Comparison of ENCODE assay signal across 21 cellular contexts in genomic region chr19:16922949-16923348, GRCh38. TPM values are rescaled to one million over a fixed set of nuclear protein-coding genes. Genes with fewer than 3 reads are reported as not detected.
DNase-seq lines count a peak whose midpoint lies in the region; ATAC-seq, FAIRE-seq and TF ChIP-seq lines count a peak whose summit lies in the region.
"Had no signal": no experiment of that assay in that cellular context is flagged by ENCODE, and none has a peak within 500 bp of the region (broad histone marks: within the 10 kb centered on the region; RNA-seq: fewer than 3 reads in every experiment).

No MANE protein-coding gene starts in this region.

- no TSS peak for BruUV-seq in IMR-90 (replicated peaks; lab: Mats Ljungman, UMichigan)

- H3K27me3 ChIP-seq in IMR-90 (ENCODE audit: control insufficient read depth, insufficient read depth, low read length) (no peaks in the 10 kb centered on the region), HAP-1 (ENCODE audit: low read depth) (no peaks in the 10 kb centered on the region)
- H3K27me3 ChIP-seq: BLaER1 had no signal

- DNase-seq in D341Med (ENCODE audit: low spot score) (peak; percentile 30), IMR-90 (no peak), iPS-NIHi11 (ENCODE audit: low spot score) (peak; percentile 6), posterior vena cava (ENCODE audit: low spot score) (peak; percentile 60), HAP-1 (ENCODE audit: low spot score in 2 of 2) (no peak), AG08395 (ENCODE audit: low spot score) (no peak), GM12892 (ENCODE audit: insufficient read length) (no peak)
- DNase-seq: ACHN; CD8-positive, alpha-beta T cell; COR-L47; DMS79; GDM1; GOT3; H9; Karpas-422; KBM-7 had no signal

- H3K4ac ChIP-seq in IMR-90 (ENCODE audit: low read depth, low read length) = no peak overlapping the region

- TF ChIP-seq POLR2A in IMR-90 (IDR thresholded peaks at IDR 0.05; ENCODE audit: low read depth, low read length) = no peak
- TF ChIP-seq POLR2A in GM12892 (IDR thresholded peaks at IDR 0.05; ENCODE audit: low read depth, low read length) = no peak

- H4K20me1 ChIP-seq in IMR-90 (ENCODE audit: insufficient read depth, low read length) = no peaks in the 10 kb centered on the region
- H4K20me1 ChIP-seq: BLaER1 had no signal

- H4K5ac ChIP-seq in IMR-90 (ENCODE audit: low read depth, low read length) = no peak overlapping the region

- no peaks in the 10 kb centered on the region; the same call in 1 of the 2 replicates for H3K4me1 ChIP-seq in IMR-90 (ENCODE audit: control insufficient read depth, insufficient read depth, low read length)
- no peaks in the 10 kb centered on the region for H3K4me1 ChIP-seq in HAP-1
- H3K4me1 ChIP-seq: BLaER1 had no signal

- H3K4me2 ChIP-seq in IMR-90 (ENCODE audit: low read depth, low read length) = no peak overlapping the region
- H3K4me2 ChIP-seq: BLaER1 had no signal

- no peak for TF ChIP-seq CTCF in IMR-90 (conservative IDR thresholded peaks at IDR 0.05; ENCODE audit: low read depth, low read length)

- dilution Hi-C loops in IMR-90 (cut with HindIII; ENCODE audit: low sequenced_read_pairs, unreplicated experiment) = no loop called here

- no peak overlapping the region for H3K18ac ChIP-seq in IMR-90 (ENCODE audit: low read depth, low read length)

- no peak overlapping the region for H3K4me3 ChIP-seq in IMR-90 (ENCODE audit: insufficient read depth, low read depth, low read length)
- no peak overlapping the region for H3K4me3 ChIP-seq in HAP-1
- H3K4me3 ChIP-seq: BLaER1 had no signal

- H3K9me3 ChIP-seq in IMR-90 (ENCODE audit: control insufficient read depth, insufficient read depth, low read length) (peaks cover 10% of the 10 kb centered on the region), HAP-1 (no peaks in the 10 kb centered on the region)

- CTCF ChIA-PET in IMR-90 (lab: Yijun Ruan, JAX) = no interaction called here

- no peak overlapping the region for H3K56ac ChIP-seq in IMR-90 (ENCODE audit: extremely low read depth, insufficient read depth, low read length)

- in situ Hi-C loops in IMR-90 (cut with MboI; ENCODE audit: low sequenced_read_pairs) (no loop called here), HAP-1 (cut with MboI; ENCODE audit: low sequenced_read_pairs) (no loop called here)

- no peak overlapping the region for H2BK120ac ChIP-seq in IMR-90 (ENCODE audit: low read depth, low read length)

- no peak overlapping the region for H3K27ac ChIP-seq in IMR-90 (ENCODE audit: insufficient read depth, low read length)
- H3K27ac ChIP-seq: BLaER1, HL-60 had no signal

- H4K91ac ChIP-seq in IMR-90 (ENCODE audit: insufficient read depth, low read depth, low read length) = no peak overlapping the region

- no peak for TF ChIP-seq RAD21 in IMR-90 (IDR thresholded peaks at IDR 0.05; ENCODE audit: low read length)

- no peak overlapping the region for H2AK5ac ChIP-seq in IMR-90 (ENCODE audit: low read depth, low read length)

- H4K8ac ChIP-seq in IMR-90 (ENCODE audit: low read depth in 2 of 2, low read length in 2 of 2) = no peak overlapping the region

- FAIRE-seq in GM12892 (lab: Jason Lieb, UNC) = no peak
- FAIRE-seq: A204.1, D721Med had no signal

- no peak overlapping the region for H2AK9ac ChIP-seq in IMR-90 (replicated peaks; ENCODE audit: low read depth, low read length, poor library complexity)

- intact Hi-C loops in IMR-90 (cut with micrococcal nuclease) = no loop called here
- intact Hi-C loops in posterior vena cava (cut with DNase I) = no loop called here

- no peaks in the 10 kb centered on the region for H3K36me3 ChIP-seq in IMR-90 (ENCODE audit: control insufficient read depth, insufficient read depth, low read length)
- H3K36me3 ChIP-seq in HAP-1 (replicated peaks) = no peaks in the 10 kb centered on the region

- POLR2A ChIA-PET in IMR-90 (lab: Charles Lee; ENCODE audit: unreplicated experiment) = no interaction called here

- WGBS in IMR-90 (ENCODE audit: extremely low coverage in 2 of 2, insufficient read length in 1 of 2), 2 experiments = 84% methylated on average over 7 of the region's 13 CpGs; no CpG with 5 or more reads in 1 of the 2 experiments

- H2BK15ac ChIP-seq in IMR-90 (ENCODE audit: low read depth, low read length) = no peak overlapping the region

- no peak overlapping the region for H2BK20ac ChIP-seq in IMR-90 (ENCODE audit: low read depth, low read length)

- H3K9ac ChIP-seq in IMR-90 (ENCODE audit: low read depth, low read length) = no peak overlapping the region
- H3K9ac ChIP-seq: BLaER1 had no signal

- no peaks in the 10 kb centered on the region for H3K79me1 ChIP-seq in IMR-90 (ENCODE audit: low read depth in 1 of 2, low read length in 2 of 2)

- no peak overlapping the region for H3K14ac ChIP-seq in IMR-90 (replicated peaks; ENCODE audit: low read depth, low read length)

- ATAC-seq in IMR-90 (ENCODE audit: low read depth) = no peak
- ATAC-seq: CD8-positive, alpha-beta T cell had no signal

- H2AFZ ChIP-seq in IMR-90 (replicated peaks; ENCODE audit: low read length, poor library complexity) = peak overlapping the region; percentile 11

- H2BK5ac ChIP-seq in IMR-90 (ENCODE audit: low read depth, low read length, poor library complexity, severe bottlenecking) = no peak overlapping the region

- H3K9me1 ChIP-seq in IMR-90 (ENCODE audit: insufficient read depth, low read length) = no peaks in the 10 kb centered on the region

- H3K23ac ChIP-seq in IMR-90 (ENCODE audit: low read depth, low read length) = no peak overlapping the region

TF ChIP-seq in IMR-90, 13 proteins besides CTCF, POLR2A, EP300 and RAD21:
- TF ChIP-seq CHD1 (IDR thresholded peaks at IDR 0.05; ENCODE audit: low read depth, low read length) = no peak
- TF ChIP-seq MAFK (IDR thresholded peaks at IDR 0.05; ENCODE audit: low read depth, low read length) = no peak
- TF ChIP-seq USF2 (IDR thresholded peaks at IDR 0.05; ENCODE audit: low read depth, low read length) = no peak
- no peak for TF ChIP-seq MAZ (IDR thresholded peaks at IDR 0.05; ENCODE audit: borderline replicate concordance, low read depth, low read length)
- TF ChIP-seq ELK1 (IDR thresholded peaks at IDR 0.05; ENCODE audit: borderline replicate concordance, low read depth, low read length) = no peak
- no peak for TF ChIP-seq RCOR1 (IDR thresholded peaks at IDR 0.05; ENCODE audit: insufficient replicate concordance, low read length)
- TF ChIP-seq CEBPB (IDR thresholded peaks at IDR 0.05; ENCODE audit: low read depth, low read length) = no peak

RNA-seq across cellular contexts. Expression of gene F2RL3, which starts 34.1 kb away (rescaled TPM):
- not detected in 2 replicates for total RNA-seq in IMR-90 (2012; rRNA removed)
- 0.03 TPM in 1 of 2 replicates, not detected in the other for polyA plus RNA-seq in IMR-90 (2012; rRNA removed)
- 0.02 TPM in 1 of 2 replicates, not detected in the other for polyA plus RNA-seq in IMR-90 (2012; cell fraction: cytosol; rRNA removed)
- polyA plus RNA-seq in IMR-90 (2012; cell fraction: nucleus; rRNA removed; ENCODE audit: low replicate concordance) = 0.02 and 0.11 TPM in 2 replicates
- total RNA-seq in posterior vena cava = 1 to 10 TPM; 1.2 to 4.6 TPM
- 0.40 TPM for polyA plus RNA-seq in GM12892 (2012; ENCODE audit: missing spikeins)
- total RNA-seq: CD8-positive, alpha-beta T cell; H9; HT1080 had no signal

Comparison
In these comparisons a context has a peak if more than half of its experiments do, and no peak if none do; other contexts are left out.
1. DNase-seq: peak in D341Med (single experiment), iPS-NIHi11 (single experiment) and posterior vena cava (single experiment); none in IMR-90 (single experiment), HAP-1 (0 of 2), AG08395 (single experiment) and GM12892 (single experiment).